18 cellular contexts compared by ENCODE assay signal in the genomic region with DNA sequence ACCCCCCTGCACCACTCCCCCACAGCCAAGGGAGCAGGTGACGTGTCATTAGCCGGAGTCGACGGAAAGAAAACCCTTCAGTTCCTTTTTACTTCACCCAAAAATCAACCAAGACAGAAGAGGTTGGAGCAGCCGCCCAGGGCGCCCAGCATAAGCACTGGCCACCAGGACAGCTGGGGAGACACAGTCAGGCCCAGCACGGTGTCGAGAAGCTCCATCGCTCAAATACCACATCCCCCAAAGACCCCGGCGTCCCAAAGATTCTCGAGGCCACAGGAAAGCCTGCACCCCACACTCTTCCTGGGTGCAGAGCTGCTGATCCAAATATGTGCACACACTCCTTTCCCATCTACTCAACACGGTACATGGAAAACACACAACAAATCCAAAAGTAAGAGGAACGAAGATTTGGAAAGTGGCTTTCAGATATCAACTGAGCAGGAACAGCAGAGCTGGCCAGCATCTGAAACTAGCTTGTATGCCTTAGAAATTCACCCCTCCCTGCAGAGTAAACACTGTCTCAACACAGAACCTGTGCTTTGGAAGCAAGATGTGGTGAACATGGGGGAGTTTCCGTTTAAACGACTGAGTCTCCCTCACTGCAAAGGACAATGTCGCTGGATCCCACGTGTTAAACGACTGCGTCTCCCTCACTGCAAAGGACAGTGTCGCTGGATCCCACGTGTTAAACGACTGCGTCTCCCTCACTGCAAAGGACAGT. TPM values are rescaled to one million over a fixed set of nuclear protein-coding genes. Genes with fewer than 3 reads are reported as not detected.
"Had no signal": no experiment of that assay in that cellular context is flagged by ENCODE, and none has a peak within 500 bp of the region (broad histone marks: within the 10 kb centered on the region; RNA-seq: fewer than 3 reads in every experiment).

No MANE protein-coding gene starts in this region.

- ATAC-seq: activated CD4-positive, alpha-beta T cell treated with anti-CD3 and anti-CD28 coated beads for 36 hours; effector memory CD8-positive, alpha-beta T cell; left colon; mucosa of descending colon; stimulated activated memory B cell treated with anti-CD40 and anti-IgM and Interleukin-4, amounts not matched to agents 10 μg/mL and 1 μg/mL and 100 μg/mL, for 72 hours; T-cell; WTC11 had no signal

- H3K27me3 ChIP-seq: neutrophil had no signal

- H3K4me3 ChIP-seq: mucosa of descending colon, smooth muscle cell, thoracic aorta had no signal

- DNase-seq: activated CD4-positive, alpha-beta memory T cell treated with anti-CD3 and anti-CD28 coated beads for 36 hours; activated CD4-positive, alpha-beta T cell treated with anti-CD3 and anti-CD28 coated beads for 36 hours; activated T-cell treated with anti-CD3 and anti-CD28 coated beads for 4 hours; dermis blood vessel endothelial cell; effector memory CD8-positive, alpha-beta T cell; hippocampal formation; left colon; naive B cell; stimulated activated CD4-positive, alpha-beta T cell treated with anti-CD3 and anti-CD28 coated beads, Interleukin-4, amount 100 ng/mL, for 24 hours; T-cell had no signal

- H3K9me3 ChIP-seq: mucosa of descending colon, neutrophil, thoracic aorta had no signal

- H3K27ac ChIP-seq: neutrophil, parathyroid adenoma, thoracic aorta had no signal

- H3K36me3 ChIP-seq: neutrophil, thoracic aorta had no signal

- H3K4me1 ChIP-seq: parathyroid adenoma had no signal

RNA-seq across cellular contexts. Expression of a gene that starts 54.6 kb away (rescaled TPM):
- total RNA-seq: activated T-helper 1 cell treated with anti-CD3 and anti-CD28 coated beads, Interleukin-12 subunit alpha, Interleukin-12 subunit beta, Interleukin-2, Interleukin-4 antibody, amounts not matched to agents 30 ng/mL and 10 ng/mL and 1 ng/mL, durations not matched to agents 14 hours and 24 hours and 36 hours had no signal
